Comparison of ENCODE assay signal across 15 cellular contexts in the genomic region with DNA sequence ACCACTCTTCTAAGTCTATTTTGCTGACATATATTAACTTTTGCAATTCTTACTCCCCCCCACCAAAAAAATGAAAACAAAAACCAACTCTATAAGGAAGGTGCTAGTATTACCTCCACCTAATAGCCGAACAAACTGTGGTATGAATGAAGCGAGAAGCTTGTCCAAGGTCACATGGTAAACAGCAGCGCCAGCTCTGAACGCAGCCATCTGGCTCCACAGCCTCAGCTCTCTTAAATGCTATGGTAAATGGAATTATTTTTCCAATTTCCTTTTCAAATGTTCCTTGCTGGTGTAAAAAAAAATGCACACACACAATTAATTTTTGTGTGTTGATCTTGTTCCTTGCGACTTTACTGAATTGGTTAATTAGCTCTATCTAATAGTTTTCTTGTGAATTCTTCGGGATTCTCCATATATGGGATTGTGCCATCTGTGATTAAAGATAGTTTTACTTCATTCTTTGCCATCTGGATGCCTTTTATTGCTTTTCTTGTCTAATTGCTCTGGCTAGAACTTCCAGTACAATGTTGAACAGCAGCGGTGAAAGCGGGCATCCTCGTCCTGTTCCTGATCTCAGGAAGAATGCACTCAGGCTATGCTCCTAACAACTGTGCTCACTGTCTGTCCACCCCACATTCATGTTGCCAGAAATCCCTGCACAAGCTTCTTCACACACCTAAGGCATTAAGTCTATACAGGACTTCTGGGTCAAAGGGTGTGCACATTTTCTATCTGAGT.
"Had no signal": no experiment of that assay in that cellular context is flagged by ENCODE, and none has a peak within 500 bp of the region (broad histone marks: within the 10 kb centered on the region; RNA-seq: fewer than 3 reads in every experiment).

No MANE protein-coding gene starts in this region.

- H3K4me3 ChIP-seq: cardiac muscle cell, coronary artery, gastroesophageal sphincter, testis had no signal

- H3K4me1 Mint-ChIP-seq: nephron had no signal

- H3K27ac Mint-ChIP-seq: activated naive CD4-positive, alpha-beta T cell treated with anti-CD3 and anti-CD28 coated beads for 36 hours; activated T-cell treated with anti-CD3 and anti-CD28 coated beads, Interleukin-2, amount 50 U/mL, for 72 hours; nephron had no signal

- H3K27me3 ChIP-seq: cardiac muscle cell, gastroesophageal sphincter, testis had no signal

- H3K4me3 Mint-ChIP-seq: activated CD8-positive, alpha-beta T cell treated with anti-CD3 and anti-CD28 coated beads for 36 hours; activated naive CD4-positive, alpha-beta T cell treated with anti-CD3 and anti-CD28 coated beads for 36 hours; nephron had no signal

- H3K9me3 Mint-ChIP-seq: activated CD8-positive, alpha-beta T cell treated with anti-CD3 and anti-CD28 coated beads for 36 hours; activated naive CD4-positive, alpha-beta T cell treated with anti-CD3 and anti-CD28 coated beads for 36 hours had no signal

- H3K27ac ChIP-seq: cardiac muscle cell, coronary artery, testis had no signal

- DNase-seq: activated CD4-positive, CD25-positive, alpha-beta regulatory T cell treated with anti-CD3 and anti-CD28 coated beads, Interleukin-2, amount 50 U/mL, for 72 hours; activated CD8-positive, alpha-beta memory T cell treated with anti-CD3 and anti-CD28 coated beads, Interleukin-2, amount 50 U/mL, for 4 hours; activated CD8-positive, alpha-beta T cell treated with anti-CD3 and anti-CD28 coated beads for 36 hours; activated naive CD4-positive, alpha-beta T cell treated with anti-CD3 and anti-CD28 coated beads for 36 hours; activated T-cell treated with anti-CD3 and anti-CD28 coated beads, Interleukin-2, amount 50 U/mL, for 72 hours; kidney; left ventricle myocardium superior; mesenchymal stem cell; stimulated activated CD4-positive, alpha-beta T cell treated with anti-CD3 and anti-CD28 coated beads, Interleukin-12 subunit alpha, Interleukin-12 subunit beta, amount 100 ng/mL, for 4 hours; stimulated activated naive CD4-positive, alpha-beta T cell treated with Interleukin-2 at 50 U/mL for 16 hours; testis had no signal

- H3K36me3 ChIP-seq: cardiac muscle cell, gastroesophageal sphincter had no signal

- H3K4me1 ChIP-seq: gastroesophageal sphincter, testis had no signal

- H3K27me3 Mint-ChIP-seq: activated CD8-positive, alpha-beta T cell treated with anti-CD3 and anti-CD28 coated beads for 36 hours had no signal

- H3K9me3 ChIP-seq: gastroesophageal sphincter, testis had no signal

- ATAC-seq: activated CD8-positive, alpha-beta T cell treated with anti-CD3 and anti-CD28 coated beads for 36 hours; activated T-cell treated with anti-CD3 and anti-CD28 coated beads, Interleukin-2, amount 50 U/mL, for 72 hours; gastroesophageal sphincter; left ventricle myocardium superior had no signal
